8 cellular contexts compared by ENCODE assay signal in the genomic region with DNA sequence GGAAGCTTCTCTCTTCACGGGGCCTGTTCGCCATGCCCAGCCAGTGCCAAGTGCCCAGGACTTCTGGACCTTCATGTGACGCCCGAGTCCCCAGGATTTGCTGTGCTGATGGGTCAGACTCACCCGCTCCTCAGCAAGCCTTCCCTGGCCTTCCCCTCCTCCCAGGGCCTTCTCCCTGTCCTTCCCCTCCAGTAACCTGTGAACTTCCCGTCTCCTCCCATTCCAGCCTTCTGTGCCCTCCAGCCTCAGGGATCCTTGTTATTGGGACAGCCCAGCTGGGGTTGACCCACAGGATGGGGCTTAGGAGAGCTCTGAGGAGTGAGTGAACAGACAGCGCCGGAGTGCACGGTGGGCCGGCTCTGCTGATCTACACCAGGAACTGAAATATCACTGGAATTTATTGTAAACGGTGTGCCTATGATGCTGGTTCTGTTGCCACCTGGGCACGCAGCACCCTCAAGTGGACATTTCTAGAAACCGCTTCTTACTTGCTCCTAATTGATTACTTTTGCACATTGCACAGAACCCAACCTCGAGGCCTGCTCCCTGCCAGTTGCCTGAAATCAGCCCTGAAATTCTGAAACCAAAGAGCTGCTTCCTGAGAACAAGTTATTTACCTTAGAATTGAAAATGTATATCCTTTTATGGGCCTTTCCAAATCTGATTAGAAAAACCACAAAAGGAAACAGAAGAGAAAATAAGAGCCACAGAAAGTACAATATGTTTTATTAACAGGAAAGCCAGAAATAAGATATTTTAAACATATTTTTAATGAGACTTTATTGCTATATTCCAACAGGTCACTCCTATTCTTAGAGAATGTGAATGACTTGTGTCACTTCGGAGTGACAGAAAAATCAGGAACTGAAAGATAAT. TPM values are rescaled to one million over a fixed set of nuclear protein-coding genes. Genes with fewer than 3 reads are reported as not detected.
DNase-seq lines count a peak whose midpoint lies in the region; ATAC-seq and TF ChIP-seq lines count a peak whose summit lies in the region.

No MANE protein-coding gene starts in this region.

- peak; percentile 48 for DNase-seq in 8988T
- no peak for DNase-seq in GM12864 (ENCODE audit: low read depth)
- peak; percentile 67 for DNase-seq in NCI-H460 (ENCODE audit: extremely low read depth, low read depth)
- peak; percentile 20 for DNase-seq in activated T-cell treated with anti-CD3 and anti-CD28 coated beads for 48 hours (ENCODE audit: low read depth)
- DNase-seq in fibroblast of the aortic adventitia (ENCODE audit: low read depth): peak; percentile 69

- H3K27me3 ChIP-seq in skeletal muscle satellite cell (ENCODE audit: control insufficient read depth, insufficient read depth, low read length): no peaks in the 10 kb centered on the region

- H3K4me3 ChIP-seq in GM12864 (ENCODE audit: low read depth, low read length) (no peak overlapping the region), fibroblast of the aortic adventitia (ENCODE audit: low read depth, low read length) (no peak overlapping the region), skeletal muscle satellite cell (ENCODE audit: low read length) (no peak overlapping the region)

- no peaks in the 10 kb centered on the region for H3K36me3 ChIP-seq in skeletal muscle satellite cell (ENCODE audit: insufficient read depth, low read length)

- H3K4me2 ChIP-seq in skeletal muscle satellite cell (ENCODE audit: low read length): no peak overlapping the region

- peak; percentile 63 for TF ChIP-seq CTCF in GM12864 (IDR thresholded peaks at IDR 0.05; ENCODE audit: low read depth, low read length, missing control alignments)
- TF ChIP-seq CTCF in fibroblast of the aortic adventitia (IDR thresholded peaks at IDR 0.05; ENCODE audit: insufficient read depth, low read length): peak; percentile 58

- no peaks in the 10 kb centered on the region for H3K9me3 ChIP-seq in skeletal muscle satellite cell (replicated peaks; ENCODE audit: low read length)

- H3K4me1 ChIP-seq in skeletal muscle satellite cell (ENCODE audit: control insufficient read depth, insufficient read depth, low read length): peaks cover 64% of the 10 kb centered on the region

- no peak for ATAC-seq in GM19023 (IDR thresholded peaks at IDR 0.05; ENCODE audit: unreplicated experiment)
- ATAC-seq in HG03097 (IDR thresholded peaks at IDR 0.05; ENCODE audit: low FRiP score, unreplicated experiment): no peak

- peak overlapping the region; percentile 10 for H3K9ac ChIP-seq in skeletal muscle satellite cell (ENCODE audit: low read depth, low read length)

RNA-seq across cellular contexts. Expression of gene SPAAR, which starts 1.6 kb away (rescaled TPM):
- 0.46 TPM in 1 of 2 replicates, not detected in the other for total RNA-seq in NCI-H460 (2014; rRNA removed; shearing (Covaris generic))
- 0.10 and 1.7 TPM in 2 replicates for polyA plus RNA-seq in NCI-H460 (2014; cell fraction: nucleus; rRNA removed)
- not detected in 2 replicates for total RNA-seq in fibroblast of the aortic adventitia (ENCODE audit: low replicate concordance)
- total RNA-seq in skeletal muscle satellite cell (2012; rRNA removed): 0.76 and 1.5 TPM in 2 replicates

RNA-seq across cellular contexts. Expression of gene HRCT1, which starts 4.8 kb away (rescaled TPM):
- total RNA-seq in NCI-H460 (2014; rRNA removed; shearing (Covaris generic)): 1.4 and 3.2 TPM in 2 replicates
- 0.24 and 1.3 TPM in 2 replicates for polyA plus RNA-seq in NCI-H460 (2014; cell fraction: nucleus; rRNA removed)
- total RNA-seq in fibroblast of the aortic adventitia (ENCODE audit: low replicate concordance): 0.81 TPM in 1 of 2 replicates, not detected in the other
- 0.25 and 2.4 TPM in 2 replicates for total RNA-seq in skeletal muscle satellite cell (2012; rRNA removed)

RNA-seq across cellular contexts. Expression of gene OR13J1, which starts 40.6 kb away (rescaled TPM):
- not detected in 2 replicates for total RNA-seq in NCI-H460 (2014; rRNA removed; shearing (Covaris generic))
- not detected in 2 replicates for polyA plus RNA-seq in NCI-H460 (2014; cell fraction: nucleus; rRNA removed)
- total RNA-seq in fibroblast of the aortic adventitia (ENCODE audit: low replicate concordance): not detected in 2 replicates
- total RNA-seq in skeletal muscle satellite cell (2012; rRNA removed): not detected in 2 replicates

RNA-seq across cellular contexts. Expression of gene OR2S2, which starts 47.1 kb away (rescaled TPM):
- not detected in 2 replicates for total RNA-seq in NCI-H460 (2014; rRNA removed; shearing (Covaris generic))
- polyA plus RNA-seq in NCI-H460 (2014; cell fraction: nucleus; rRNA removed): not detected in 2 replicates
- not detected in 2 replicates for total RNA-seq in fibroblast of the aortic adventitia (ENCODE audit: low replicate concordance)
- not detected in 2 replicates for total RNA-seq in skeletal muscle satellite cell (2012; rRNA removed)
